Comparison of ENCODE assay signal across 8 cellular contexts in the genomic region with DNA sequence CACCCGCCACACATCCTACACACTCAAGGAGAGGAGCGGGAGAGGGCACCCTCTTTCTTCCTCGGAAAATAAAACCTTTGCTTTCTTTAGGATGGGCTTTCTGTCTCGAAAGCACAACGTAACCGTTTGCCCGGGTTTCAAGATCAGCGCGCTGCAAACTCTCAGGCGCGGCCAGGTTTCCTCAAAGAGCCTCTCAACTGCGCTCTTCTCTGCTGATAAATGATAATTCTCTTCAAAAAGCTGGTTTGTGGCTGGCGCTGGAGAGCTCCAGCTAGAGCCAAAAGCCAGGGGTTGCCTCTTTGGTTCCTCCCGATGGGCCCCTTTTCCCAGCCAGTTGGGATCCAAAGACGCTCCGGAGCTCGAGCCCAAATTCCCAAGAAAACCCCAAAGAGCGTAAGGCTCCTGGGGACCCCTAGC. TPM values are rescaled to one million over a fixed set of nuclear protein-coding genes. Genes with fewer than 3 reads are reported as not detected.
A peak's percentile ranks its signal among the peaks of the same experiment; 100 is the strongest.
DNase-seq lines count a peak whose midpoint lies in the region; ATAC-seq and TF ChIP-seq lines count a peak whose summit lies in the region.

No MANE protein-coding gene starts in this region.

- peaks cover 7% of the 10 kb centered on the region for H3K4me1 ChIP-seq in mucosa of descending colon (ENCODE audit: low read depth)

- intact Hi-C loops in mucosa of descending colon (cut with DNase I, micrococcal nuclease) = loop anchor here in 1 of 2 donors (10.0 kb wide), 2 partner anchors 253 to 583 kb away; no protein-coding TSS in a partner anchor

- H3K9me3 ChIP-seq in mucosa of descending colon = no peaks in the 10 kb centered on the region

- H3K27ac ChIP-seq in C4-2B = peak overlapping the region; percentile 59
- peak overlapping the region; percentile 10 for H3K27ac ChIP-seq in cingulate gyrus (ENCODE audit: low read depth, low read length)

- DNase-seq in NCI-H146 treated with DMSO at 0.1 percent for 48 hours (lab: John Stamatoyannopoulos, UW; ENCODE audit: unreplicated experiment) (peak; percentile 74), mucosa of descending colon (no peak), HK-2 (ENCODE audit: unreplicated experiment) (no peak), foreskin melanocyte (no peak), erythroblast (lab: John Stamatoyannopoulos, UW) (no peak)

- H3K36me3 ChIP-seq in mucosa of descending colon (ENCODE audit: low read depth) = no peaks in the 10 kb centered on the region

- peak; percentile 15 for ATAC-seq in GM21390 (IDR thresholded peaks at IDR 0.05; ENCODE audit: unreplicated experiment)
- peak; percentile 9 for ATAC-seq in mucosa of descending colon

- no peak for TF ChIP-seq POLR2A in erythroblast (IDR thresholded peaks at IDR 0.05; ENCODE audit: low read length)

- TF ChIP-seq CTCF in C4-2B (conservative IDR thresholded peaks at IDR 0.05) = no peak
- no peak for TF ChIP-seq CTCF in mucosa of descending colon (IDR thresholded peaks at IDR 0.05)

- no peak overlapping the region for H3K4me3 ChIP-seq in mucosa of descending colon

RNA-seq across cellular contexts. Expression of gene PLCB1, which starts 0.5 kb away (rescaled TPM):
- 10 to 100 TPM in 1 of 3 donors, 1 to 10 TPM in 2; 7.2 to 50.7 (median 8.8) TPM for total RNA-seq in mucosa of descending colon
